ENCODE assay signal across 24 cellular contexts in genomic region chr11:1028291-1028540, GRCh38. TPM values are rescaled to one million over a fixed set of nuclear protein-coding genes. Genes with fewer than 3 reads are reported as not detected.
"Had no signal": no experiment of that assay in that cellular context is flagged by ENCODE, and none has a peak within 500 bp of the region (broad histone marks: within the 10 kb centered on the region; RNA-seq: fewer than 3 reads in every experiment).

No MANE protein-coding gene starts in this region.

- H3K4me3 Mint-ChIP-seq: IgD-negative memory B cell had no signal

- H3K4me2 ChIP-seq: KMS-11, SK-N-SH had no signal

- H3K27ac ChIP-seq: KMS-11 had no signal

- DNase-seq: Kasumi-1, MM.1S, NCI-H1048, NCI-H1105, NCI-H1417, NCI-H1436 treated with DMSO at 0.1 percent for 48 hours, NCI-H1694 treated with DMSO at 0.1 percent for 48 hours, NCI-H1930, NCI-H2081, NCI-H2107, NCI-H2227 treated with DMSO at 0.1 percent for 48 hours, NCI-H524, NCI-H526 treated with DMSO at 0.1 percent for 48 hours, NCI-H774, Right ventricle myocardium superior, RPMI8226, SK-N-SH had no signal

- H3K4me3 ChIP-seq: K562 had no signal

- H3K27ac Mint-ChIP-seq: IgD-negative memory B cell had no signal

- H3K9me3 ChIP-seq: SK-N-SH had no signal

- H3K4me1 Mint-ChIP-seq: IgD-negative memory B cell had no signal

- H3K9ac ChIP-seq: KMS-11, SK-N-SH had no signal

- H3K27me3 Mint-ChIP-seq: IgD-negative memory B cell had no signal

RNA-seq across cellular contexts. Expression of gene MUC6, which starts 8.3 kb away (rescaled TPM):
- total RNA-seq: HT1080, K562, M059J, NCI-H460, Right ventricle myocardium superior, SK-MEL-5 had no signal
- polyA plus RNA-seq: IgD-negative memory B cell, K562, SK-N-SH had no signal

RNA-seq across cellular contexts. Expression of gene MUC2, which starts 46.5 kb away (rescaled TPM):
- total RNA-seq: HT1080, M059J, NCI-H460, Right ventricle myocardium superior, SK-MEL-5 had no signal
- polyA plus RNA-seq: IgD-negative memory B cell, SK-N-SH had no signal
